Comparison of ENCODE assay signal across 22 cellular contexts in genomic region chr19:17796013-17796837, GRCh38. TPM values are rescaled to one million over a fixed set of nuclear protein-coding genes. Genes with fewer than 3 reads are reported as not detected.
DNase-seq lines count a peak whose midpoint lies in the region; ATAC-seq and TF ChIP-seq lines count a peak whose summit lies in the region.
"Had no signal": no experiment of that assay in that cellular context is flagged by ENCODE, and none has a peak within 500 bp of the region (broad histone marks: within the 10 kb centered on the region; RNA-seq: fewer than 3 reads in every experiment).

No MANE protein-coding gene starts in this region.

- H3F3A ChIP-seq in PC-3 (ENCODE audit: low read length, unreplicated experiment): peaks cover 6% of the 10 kb centered on the region

- H3K4me3 Mint-ChIP-seq in CD4-positive, alpha-beta T cell: peak overlapping the region; percentile 63
- H3K4me3 Mint-ChIP-seq: activated B cell treated with CpG ODN at 0.5 μM for 24 hours; activated CD8-positive, alpha-beta memory T cell treated with anti-CD3 and anti-CD28 coated beads, Interleukin-2, amount 10 ng/mL, durations not matched to agents 7 days and 5 days; neural crest cell had no signal

- H4K20me1 ChIP-seq in PC-3 (ENCODE audit: low read length): no peaks in the 10 kb centered on the region

- H3K4me2 ChIP-seq in PC-3 (ENCODE audit: low read length): peak overlapping the region; percentile 90

- H3K79me2 ChIP-seq in PC-3 (ENCODE audit: low read length): peaks cover 59% of the 10 kb centered on the region

- H3K36me3 ChIP-seq in PC-3 (ENCODE audit: low read depth, low read length) (0 out of 2 replicates have a peak, but pooled peaks cover 2% of the 10 kb centered on the region), muscle layer of duodenum (ENCODE audit: control insufficient read depth in 1 of 2, insufficient read depth in 2 of 2, low read length in 2 of 2) (no peaks in the 10 kb centered on the region), uterus (no peaks in the 10 kb centered on the region)
- H3K36me3 ChIP-seq: tibial artery had no signal

- no peak for TF ChIP-seq CTCF in CD4-positive, alpha-beta T cell (IDR thresholded peaks at IDR 0.05)
- TF ChIP-seq CTCF in PC-3 (conservative IDR thresholded peaks at IDR 0.05; ENCODE audit: low read depth, low read length) (no peak), epithelial cell of esophagus (IDR thresholded peaks at IDR 0.05; ENCODE audit: insufficient read depth, low read depth, low read length, missing control alignments) (no peak), uterus (IDR thresholded peaks at IDR 0.05) (no peak)

- H3K27ac ChIP-seq in CD4-positive, alpha-beta T cell (ENCODE audit: low read depth, low read length): no peak overlapping the region
- H3K27ac ChIP-seq in PC-3 (ENCODE audit: low read length) (peak overlapping the region; percentile 99), muscle layer of duodenum (ENCODE audit: low read length) (peak overlapping the region; percentile 95), uterus (no peak overlapping the region)
- H3K27ac ChIP-seq: tibial artery had no signal

- intact Hi-C loops in CD4-positive, alpha-beta T cell (cut with DNase I, micrococcal nuclease): no loop called here
- intact Hi-C loops in PC-3 (cut with micrococcal nuclease): loop anchor here (2.0 to 5.0 kb wide), 3 partner anchors 17 to 61 kb away; partner anchors contain the start of gene RPL18A
- intact Hi-C loops in uterus (cut with DNase I; ENCODE audit: low total_unique reads): no loop called here

- H3K36me3 Mint-ChIP-seq in CD4-positive, alpha-beta T cell (ENCODE audit: low read depth): peaks cover 5% of the 10 kb centered on the region
- H3K36me3 Mint-ChIP-seq: activated CD8-positive, alpha-beta memory T cell treated with anti-CD3 and anti-CD28 coated beads, Interleukin-2, amount 10 ng/mL, durations not matched to agents 7 days and 5 days had no signal

- H3K9me3 ChIP-seq in CD4-positive, alpha-beta T cell (ENCODE audit: control insufficient read depth, low read length): no peaks in the 10 kb centered on the region
- H3K9me3 ChIP-seq in PC-3 (ENCODE audit: low read length) (no peaks in the 10 kb centered on the region), muscle layer of duodenum (ENCODE audit: control insufficient read depth in 1 of 2, low read length in 2 of 2) (no peaks in the 10 kb centered on the region), uterus (no peaks in the 10 kb centered on the region)
- H3K9me3 ChIP-seq: tibial artery had no signal

- H3K9ac ChIP-seq in PC-3 (ENCODE audit: low read length): peak overlapping the region; percentile 95

- no peak for ATAC-seq in CD4-positive, alpha-beta T cell (ENCODE audit: poor library complexity)
- peak; percentile 52 for ATAC-seq in PC-3
- ATAC-seq in HG03521 (IDR thresholded peaks at IDR 0.05; ENCODE audit: unreplicated experiment): no peak
- ATAC-seq in HG02970 (IDR thresholded peaks at IDR 0.05; ENCODE audit: low FRiP score, unreplicated experiment): no peak
- ATAC-seq: activated CD8-positive, alpha-beta memory T cell treated with anti-CD3 and anti-CD28 coated beads, Interleukin-2, amount 10 ng/mL, durations not matched to agents 7 days and 5 days; sciatic nerve had no signal

- no peaks in the 10 kb centered on the region for H3K9me2 ChIP-seq in PC-3 (replicated peaks; ENCODE audit: low read length)

- H3K4me1 ChIP-seq in PC-3 (ENCODE audit: insufficient read depth, low read length) (peaks cover 49% of the 10 kb centered on the region), muscle layer of duodenum (ENCODE audit: control insufficient read depth in 1 of 2, insufficient read depth in 2 of 2, low read length in 2 of 2) (no peaks in the 10 kb centered on the region), uterus (no peaks in the 10 kb centered on the region)

- no TSS peak for BruUV-seq in PC-3 (replicated peaks; lab: Mats Ljungman, UMichigan)

- POLR2A ChIA-PET in CD4-positive, alpha-beta T cell (lab: Charles Lee): interaction anchor here (0.6 to 1.9 kb wide), 8 partner anchors 12 to 63 kb away, joined by 3 to 5 read pairs (median 3); partner anchors contain the start of genes JAK3 and RPL18A
- POLR2A ChIA-PET in PC-3 (lab: Charles Lee; ENCODE audit: unreplicated experiment): interaction anchor here (0.6 kb wide), 1 partner anchor 34 kb away, joined by 3 read pairs; no protein-coding TSS in a partner anchor

- CTCF ChIA-PET in CD4-positive, alpha-beta T cell (lab: Charles Lee): interaction anchor here (2.0 kb wide), 1 partner anchor 63 kb away, joined by 9 read pairs; the partner anchor contains the start of gene RPL18A
- CTCF ChIA-PET in PC-3 (lab: Charles Lee): interaction anchor here (1.6 kb wide), 1 partner anchor 63 kb away, joined by 4 read pairs; the partner anchor contains the start of gene RPL18A

- peak overlapping the region; percentile 51 for H3K27ac Mint-ChIP-seq in CD4-positive, alpha-beta T cell
- H3K27ac Mint-ChIP-seq: activated B cell treated with CpG ODN at 0.5 μM for 24 hours; activated CD8-positive, alpha-beta memory T cell treated with anti-CD3 and anti-CD28 coated beads, Interleukin-2, amount 10 ng/mL, durations not matched to agents 7 days and 5 days had no signal

- no peaks in the 10 kb centered on the region for H3K27me3 ChIP-seq in CD4-positive, alpha-beta T cell (ENCODE audit: control insufficient read depth, insufficient read depth, low read length)
- H3K27me3 ChIP-seq in PC-3 (ENCODE audit: low read length): no peaks in the 10 kb centered on the region
- peaks cover 23% of the 10 kb centered on the region for H3K27me3 ChIP-seq in muscle layer of duodenum (ENCODE audit: low read depth, low read length)
- peaks cover 0 to 22% of the 10 kb centered on the region in 2 donors for H3K27me3 ChIP-seq in uterus

- H3K27me3 Mint-ChIP-seq in CD4-positive, alpha-beta T cell: no peaks in the 10 kb centered on the region

- H2AFZ ChIP-seq in PC-3 (ENCODE audit: low read length): no peak overlapping the region

- TF ChIP-seq POLR2A in uterus (IDR thresholded peaks at IDR 0.05): no peak

- H3K4me1 Mint-ChIP-seq in CD4-positive, alpha-beta T cell (ENCODE audit: low read depth): peaks cover 66% of the 10 kb centered on the region

- no peaks in the 10 kb centered on the region for H3K9me3 Mint-ChIP-seq in CD4-positive, alpha-beta T cell
- H3K9me3 Mint-ChIP-seq: activated B cell treated with CpG ODN at 0.5 μM for 24 hours, neural crest cell had no signal

- DNase-seq in CD4-positive, alpha-beta T cell: no peak
- DNase-seq in PC-3 (peak; percentile 91), epithelial cell of esophagus (ENCODE audit: low read depth) (no peak), Ammon's horn (ENCODE audit: low spot score) (no peak), uterus (no peak)
- DNase-seq: activated B cell treated with CpG ODN at 0.5 μM for 24 hours; activated CD8-positive, alpha-beta memory T cell treated with anti-CD3 and anti-CD28 coated beads, Interleukin-2, amount 10 ng/mL, durations not matched to agents 7 days and 5 days; dermis blood vessel endothelial cell; DMS153; KG1; NCI-H1436 treated with DMSO at 0.1 percent for 48 hours; stimulated activated CD4-positive, alpha-beta T cell treated with anti-CD3 and anti-CD28 coated beads, Interleukin-4, amount 100 ng/mL, for 24 hours; T-helper 1 cell; tibial artery had no signal

- H3K4me3 ChIP-seq in PC-3 (ENCODE audit: low read length): peak overlapping the region; percentile 84
- H3K4me3 ChIP-seq in epithelial cell of esophagus (ENCODE audit: low read length): peak overlapping the region; percentile 32
- peak overlapping the region in 1 of 2 donors; percentile 31 for H3K4me3 ChIP-seq in muscle layer of duodenum (ENCODE audit: low read depth in 1 of 2, low read length in 2 of 2)
- no peak overlapping the region for H3K4me3 ChIP-seq in uterus
- H3K4me3 ChIP-seq: tibial artery had no signal

RNA-seq across cellular contexts. Expression of gene B3GNT3, which starts 1.3 kb away (rescaled TPM):
- under 1 TPM; 0.39 to 0.52 TPM for total RNA-seq in CD4-positive, alpha-beta T cell
- 39.5 and 41.7 TPM in 2 replicates for total RNA-seq in PC-3 (2014; rRNA removed)
- total RNA-seq in uterus: 1 to 10 TPM in 1 of 4 donors, not detected in 3; 1.4 TPM
- total RNA-seq: activated B cell treated with CpG ODN at 0.5 μM for 24 hours; activated CD8-positive, alpha-beta memory T cell treated with anti-CD3 and anti-CD28 coated beads, Interleukin-2, amount 10 ng/mL, durations not matched to agents 7 days and 5 days; dermis blood vessel endothelial cell; neural crest cell; OCI-LY7 had no signal

RNA-seq across cellular contexts. Expression of gene INSL3, which starts 25.1 kb away (rescaled TPM):
- total RNA-seq in CD4-positive, alpha-beta T cell: 1 to 10 TPM; 7.2 to 7.6 TPM
- total RNA-seq in PC-3 (2014; rRNA removed): not detected in 2 replicates
- total RNA-seq in uterus: not detected
- total RNA-seq: dermis blood vessel endothelial cell, lower leg skin, NCI-H460, neural crest cell, sciatic nerve had no signal

RNA-seq across cellular contexts. Expression of gene FCHO1, which starts 44.9 kb away (rescaled TPM):
- 10 to 100 TPM; 40.7 to 43.1 TPM for total RNA-seq in CD4-positive, alpha-beta T cell
- total RNA-seq in PC-3 (2014; rRNA removed): 21.0 and 29.5 TPM in 2 replicates
- total RNA-seq in uterus: 1 to 10 TPM in 2 of 4 donors, under 1 TPM in 1, not detected in 1; under 0.01 to 3.8 (median 1.4) TPM

RNA-seq across cellular contexts. Expression of gene JAK3, which starts 51.6 kb away (rescaled TPM):
- 100 to 1,000 TPM; 120 to 121 TPM for total RNA-seq in CD4-positive, alpha-beta T cell
- 1.5 and 4.3 TPM in 2 replicates for total RNA-seq in PC-3 (2014; rRNA removed)
- 1 to 10 TPM in 2 of 4 donors, under 1 TPM in 2; under 0.01 to 8.1 (median 2.7) TPM for total RNA-seq in uterus

Comparison
In these comparisons a context has a peak if more than half of its experiments do, and no peak if none do; other contexts are left out.
1. H3K27ac ChIP-seq: peak in PC-3 (single experiment) and muscle layer of duodenum (single experiment); none in CD4-positive, alpha-beta T cell (single experiment) and uterus (0 of 2).
2. H3K4me3 ChIP-seq: peak in PC-3 (single experiment) and epithelial cell of esophagus (single experiment); none in uterus (0 of 2).
3. RNA of gene B3GNT3, which starts 1.3 kb away (total RNA-seq): 39.5 to 41.7 TPM in PC-3; 0.39 to 0.52 TPM in CD4-positive, alpha-beta T cell and 1.4 TPM in uterus; every median in the first group is over 10 times any median in the second.